9 cellular contexts compared by ENCODE assay signal in the genomic region with DNA sequence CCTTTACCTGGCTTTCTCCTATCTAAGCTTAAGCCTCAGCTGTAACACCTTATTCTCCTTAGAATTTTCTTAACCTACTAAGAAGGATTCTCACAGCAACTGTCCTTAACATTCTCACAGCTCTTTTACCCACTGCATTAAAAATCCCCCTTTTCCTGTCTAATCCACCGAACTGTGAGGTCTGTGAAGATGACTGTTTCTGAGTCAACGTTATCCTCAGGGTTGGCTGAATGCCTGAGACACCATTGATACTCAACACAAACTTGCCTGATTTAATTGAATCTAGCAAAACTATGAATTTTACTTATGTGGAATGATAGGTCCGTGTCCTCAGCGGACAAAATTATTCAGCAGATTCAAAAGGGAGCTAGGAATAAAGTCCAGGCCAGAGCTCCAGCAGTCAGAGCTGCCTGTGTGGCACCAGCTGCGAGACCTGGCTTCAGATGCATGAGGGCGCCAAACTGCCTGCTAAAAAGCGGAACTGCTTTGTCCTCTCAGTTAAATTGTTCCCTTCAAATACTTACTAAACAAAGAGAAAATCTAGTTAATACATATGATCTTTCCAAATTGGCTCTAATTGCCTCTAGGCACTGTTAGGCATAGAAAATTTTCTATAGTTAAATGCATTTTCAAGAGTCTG. TPM values are rescaled to one million over a fixed set of nuclear protein-coding genes. Genes with fewer than 3 reads are reported as not detected.
DNase-seq lines count a peak whose midpoint lies in the region; ATAC-seq and TF ChIP-seq lines count a peak whose summit lies in the region.
"Had no signal": no experiment of that assay in that cellular context is flagged by ENCODE, and none has a peak within 500 bp of the region (broad histone marks: within the 10 kb centered on the region; RNA-seq: fewer than 3 reads in every experiment).

No MANE protein-coding gene starts in this region.

- no peaks in the 10 kb centered on the region for H3K4me1 ChIP-seq in MM.1S (ENCODE audit: low read length)
- H3K4me1 ChIP-seq: SJSA1 had no signal

- ATAC-seq in GM21390 (IDR thresholded peaks at IDR 0.05; ENCODE audit: unreplicated experiment), result no peak

- no peaks in the 10 kb centered on the region for H3K79me2 ChIP-seq in MM.1S (ENCODE audit: low read length)

- H3K4me2 ChIP-seq in MM.1S (ENCODE audit: low read depth, low read length), result no peak overlapping the region

- DNase-seq in GM06990 (ENCODE audit: extremely low read depth, insufficient read length) (no peak), MM.1S (peak; percentile 17), SK-MEL-5 (ENCODE audit: low read depth, low spot score) (peak; percentile 37), kidney glomerular epithelial cell (lab: John Stamatoyannopoulos, UW) (peak; percentile 20), epidermal melanocyte (ENCODE audit: insufficient read length, low spot score) (no peak)
- no peak for DNase-seq in activated T-cell treated with anti-CD3 and anti-CD28 coated beads, Interleukin-2, amount 50 U/mL, for 48 hours
- DNase-seq in stimulated activated CD8-positive, alpha-beta memory T cell treated with anti-CD3 and anti-CD28 coated beads, Interleukin-4, amount 100 ng/mL, for 48 hours, result no peak

- H3F3A ChIP-seq in MM.1S (ENCODE audit: insufficient read depth, low read length), result no peaks in the 10 kb centered on the region

- in situ Hi-C loops in SK-MEL-5 (cut with HindIII; ENCODE audit: low pct_unique_long_range_greater_than_20kb, low sequenced_read_pairs), result no loop called here

- H3K36me3 ChIP-seq in GM06990 (ENCODE audit: control insufficient read depth, insufficient read depth, low read length) (no peaks in the 10 kb centered on the region), MM.1S (replicated peaks; ENCODE audit: insufficient read depth, low read length) (no peaks in the 10 kb centered on the region)
- H3K36me3 ChIP-seq: SJSA1 had no signal

- no peak overlapping the region for H2AFZ ChIP-seq in MM.1S (ENCODE audit: low read length)

- no peaks in the 10 kb centered on the region for H3K9me3 ChIP-seq in MM.1S (replicated peaks; ENCODE audit: insufficient read depth, low read length)
- H3K9me3 ChIP-seq: SJSA1 had no signal

- no peaks in the 10 kb centered on the region for H4K20me1 ChIP-seq in MM.1S (ENCODE audit: insufficient read depth, low read length)

- H3K9ac ChIP-seq in MM.1S (ENCODE audit: low read length), result no peak overlapping the region

- H3K27ac ChIP-seq in MM.1S (ENCODE audit: low read length), result no peak overlapping the region
- H3K27ac ChIP-seq: SJSA1 had no signal

- no peaks in the 10 kb centered on the region for H3K9me2 ChIP-seq in MM.1S (replicated peaks; ENCODE audit: insufficient read depth, low read length)

- no peak overlapping the region for H3K4me3 ChIP-seq in GM06990 (replicated peaks; ENCODE audit: low read depth, low read length)
- no peak overlapping the region for H3K4me3 ChIP-seq in MM.1S (ENCODE audit: low read length)
- H3K4me3 ChIP-seq: SJSA1 had no signal

- peak; percentile 15 for TF ChIP-seq CTCF in GM06990 (IDR thresholded peaks at IDR 0.05; ENCODE audit: insufficient read depth, low read length, poor library complexity, severe bottlenecking)
- TF ChIP-seq CTCF in MM.1S (IDR thresholded peaks at IDR 0.05; ENCODE audit: low read length), result peak; percentile 24; the same call in 1 of the 2 replicates

- H3K27me3 ChIP-seq in GM06990 (replicated peaks; ENCODE audit: control insufficient read depth, insufficient read depth, low read length) (no peaks in the 10 kb centered on the region), MM.1S (replicated peaks; ENCODE audit: insufficient read depth, low read length) (no peaks in the 10 kb centered on the region)
- H3K27me3 ChIP-seq: SJSA1 had no signal

RNA-seq across cellular contexts. Expression of a gene that starts 33.4 kb away (rescaled TPM):
- total RNA-seq in SK-MEL-5 (2014; rRNA removed; shearing (Covaris generic)), result 0.16 and 0.32 TPM in 2 replicates
- not detected in 2 replicates for polyA plus RNA-seq in SK-MEL-5 (2015; cell fraction: cytosol; rRNA removed)
- 0.26 and 1.5 TPM in 2 replicates for polyA plus RNA-seq in SK-MEL-5 (2015; cell fraction: nucleus; rRNA removed)
- total RNA-seq: SJSA1 had no signal

Comparison
In these comparisons a context has a peak if more than half of its experiments do, and no peak if none do; other contexts are left out.
1. DNase-seq: peak in MM.1S (single experiment), SK-MEL-5 (single experiment) and kidney glomerular epithelial cell (single experiment); none in GM06990 (single experiment), epidermal melanocyte (single experiment), activated T-cell treated with anti-CD3 and anti-CD28 coated beads, Interleukin-2, amount 50 U/mL, for 48 hours (0 of 2) and stimulated activated CD8-positive, alpha-beta memory T cell treated with anti-CD3 and anti-CD28 coated beads, Interleukin-4, amount 100 ng/mL, for 48 hours (single experiment).